ENCODE assay signal across 33 cellular contexts in genomic region chr7:48481235-48481634, GRCh38.
"Had no signal": no experiment of that assay in that cellular context is flagged by ENCODE, and none has a peak within 500 bp of the region (broad histone marks: within the 10 kb centered on the region; RNA-seq: fewer than 3 reads in every experiment).

No MANE protein-coding gene starts in this region.

- FAIRE-seq: astrocyte, colon, endothelial cell of umbilical vein, TTC549 had no signal

- ATAC-seq: activated naive CD4-positive, alpha-beta T cell treated with anti-CD3 and anti-CD28 coated beads, Interleukin-2, amount 50 U/mL, for 72 hours; activated T-cell treated with anti-CD3 and anti-CD28 coated beads, Interleukin-2, amount 50 U/mL, for 72 hours; body of pancreas; effector memory CD8-positive, alpha-beta T cell; gastroesophageal sphincter; heart right ventricle; T-helper 17 cell; WTC11 had no signal

- DNase-seq: activated CD4-positive, alpha-beta memory T cell treated with anti-CD3 and anti-CD28 coated beads, Interleukin-2, amount 10 ng/mL, durations not matched to agents 7 days and 5 days; activated CD4-positive, alpha-beta T cell treated with anti-CD3 and anti-CD28 coated beads for 1 hour; activated CD4-positive, alpha-beta T cell treated with anti-CD3 and anti-CD28 coated beads for 4 hours; activated CD4-positive, alpha-beta T cell treated with anti-CD3 and anti-CD28 coated beads, Interleukin-2, amount 10 ng/mL, durations not matched to agents 7 days and 5 days; activated CD4-positive, alpha-beta T cell treated with anti-CD3 and anti-CD28 coated beads, Interleukin-2, amount 50 U/mL, for 4 hours; activated CD8-positive, alpha-beta memory T cell treated with anti-CD3 and anti-CD28 coated beads, Interleukin-2, amount 50 U/mL, for 48 hours; activated gamma-delta T cell; activated naive CD4-positive, alpha-beta T cell; activated naive CD4-positive, alpha-beta T cell treated with anti-CD3 and anti-CD28 coated beads, Interleukin-2, amount 10 ng/mL, durations not matched to agents 7 days and 5 days; activated T-cell treated with anti-CD3 and anti-CD28 coated beads for 4 hours; activated T-cell treated with anti-CD3 and anti-CD28 coated beads, Interleukin-2, amount 50 U/mL, for 24 hours; activated T-cell treated with anti-CD3 and anti-CD28 coated beads, Interleukin-2, amount 50 U/mL, for 72 hours; amniotic stem cell; anterior cingulate cortex; body of pancreas; caudate nucleus; cortex of kidney; dermis blood vessel endothelial cell; effector CD4-positive, alpha-beta T cell; effector memory CD8-positive, alpha-beta T cell; esophagus squamous epithelium; foreskin melanocyte; heart right ventricle; hippocampal formation; T-helper 17 cell; T1000 had no signal
